Comparison of ENCODE assay signal across 28 cellular contexts in the genomic region with DNA sequence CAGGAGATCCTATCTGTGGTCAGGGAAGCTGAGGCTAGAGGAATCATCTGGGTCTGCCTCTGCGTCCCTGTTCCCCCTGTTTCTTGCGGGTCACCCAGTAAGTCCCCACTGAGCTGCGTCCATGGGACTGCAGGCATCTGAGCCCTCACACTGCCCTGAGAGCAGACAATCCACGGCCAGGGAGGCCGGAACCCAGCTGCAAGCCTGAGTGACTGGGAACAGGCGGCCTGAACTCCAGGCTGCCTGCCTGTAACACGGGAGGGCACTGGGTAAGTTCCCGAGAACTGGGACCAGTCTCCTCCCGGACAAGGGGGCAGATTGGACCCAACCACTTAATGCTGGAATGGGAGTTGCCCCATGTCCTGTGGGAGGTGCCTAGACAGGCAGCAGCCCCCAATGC.
"Had no signal": no experiment of that assay in that cellular context is flagged by ENCODE, and none has a peak within 500 bp of the region (broad histone marks: within the 10 kb centered on the region; RNA-seq: fewer than 3 reads in every experiment).

No MANE protein-coding gene starts in this region.

- H3K9ac ChIP-seq: neural progenitor cell had no signal

- H3K36me3 Mint-ChIP-seq: immature natural killer cell; naive thymus-derived CD4-positive, alpha-beta T cell; neural progenitor cell had no signal

- H3K4me1 ChIP-seq: esophagus squamous epithelium, neural progenitor cell, right lobe of liver, thyroid gland, vagina had no signal

- H3K9me3 Mint-ChIP-seq: effector memory CD8-positive, alpha-beta T cell; immature natural killer cell; nephron; stimulated activated naive CD8-positive, alpha-beta T cell treated with anti-CD3 and anti-CD28 coated beads, Interleukin-15, amount 100 ng/mL, for 72 hours had no signal

- H3K4me2 ChIP-seq: neural progenitor cell had no signal

- H3K9me3 ChIP-seq: esophagus squamous epithelium, ovary, right lobe of liver, thyroid gland, vagina had no signal

- H3K27me3 ChIP-seq: neural progenitor cell, ovary, right lobe of liver, thyroid gland, vagina had no signal

- H2AFZ ChIP-seq: neural progenitor cell had no signal

- H3K4me3 Mint-ChIP-seq: effector memory CD8-positive, alpha-beta T cell; immature natural killer cell; naive thymus-derived CD4-positive, alpha-beta T cell; nephron; neural progenitor cell; stimulated activated naive CD8-positive, alpha-beta T cell treated with anti-CD3 and anti-CD28 coated beads, Interleukin-15, amount 100 ng/mL, for 72 hours had no signal

- DNase-seq: cortex of kidney; effector memory CD8-positive, alpha-beta T cell; erythroblast; esophagus squamous epithelium; hypothalamus; immature natural killer cell; islet precursor cell; left ventricle myocardium superior; mesendoderm; midbrain; naive thymus-derived CD4-positive, alpha-beta T cell; nucleus accumbens; ovary; retina; small intestine; stimulated activated CD4-positive, alpha-beta T cell treated with anti-CD3 and anti-CD28 coated beads, Interleukin-12 subunit alpha, Interleukin-12 subunit beta, amount 100 ng/mL, for 4 hours; stimulated activated CD4-positive, alpha-beta T cell treated with anti-CD3 and anti-CD28 coated beads, Interleukin-1b, Interleukin-23, amount 100 ng/mL, for 48 hours; stimulated activated CD4-positive, alpha-beta T cell treated with anti-CD3 and anti-CD28 coated beads, Interleukin-4, amount 100 ng/mL, for 1 hour; stimulated activated CD8-positive, alpha-beta memory T cell treated with anti-CD3 and anti-CD28 coated beads, Interleukin-4, amount 100 ng/mL, for 48 hours; stimulated activated naive CD4-positive, alpha-beta T cell; stimulated activated naive CD8-positive, alpha-beta T cell treated with anti-CD3 and anti-CD28 coated beads, Interleukin-15, amount 100 ng/mL, for 72 hours; thyroid gland; trophoblast cell had no signal

- H3K27ac Mint-ChIP-seq: effector memory CD8-positive, alpha-beta T cell; immature natural killer cell; naive thymus-derived CD4-positive, alpha-beta T cell; nephron; neural progenitor cell had no signal

- H3K36me3 ChIP-seq: esophagus squamous epithelium, neural progenitor cell, ovary, right lobe of liver, thyroid gland, vagina had no signal

- ATAC-seq: effector memory CD8-positive, alpha-beta T cell; left ventricle myocardium superior; naive thymus-derived CD4-positive, alpha-beta T cell; right lobe of liver; stimulated activated naive CD8-positive, alpha-beta T cell treated with anti-CD3 and anti-CD28 coated beads, Interleukin-15, amount 100 ng/mL, for 72 hours had no signal

- H3K4me3 ChIP-seq: esophagus squamous epithelium, lung, neural progenitor cell, ovary, right lobe of liver, thyroid gland, vagina had no signal

- H3K27ac ChIP-seq: esophagus squamous epithelium, neural progenitor cell, ovary, right lobe of liver, thyroid gland, vagina had no signal

- H3K4me1 Mint-ChIP-seq: immature natural killer cell; nephron; stimulated activated naive CD8-positive, alpha-beta T cell treated with anti-CD3 and anti-CD28 coated beads, Interleukin-15, amount 100 ng/mL, for 72 hours had no signal
